23 cellular contexts compared by ENCODE assay signal in the genomic region with DNA sequence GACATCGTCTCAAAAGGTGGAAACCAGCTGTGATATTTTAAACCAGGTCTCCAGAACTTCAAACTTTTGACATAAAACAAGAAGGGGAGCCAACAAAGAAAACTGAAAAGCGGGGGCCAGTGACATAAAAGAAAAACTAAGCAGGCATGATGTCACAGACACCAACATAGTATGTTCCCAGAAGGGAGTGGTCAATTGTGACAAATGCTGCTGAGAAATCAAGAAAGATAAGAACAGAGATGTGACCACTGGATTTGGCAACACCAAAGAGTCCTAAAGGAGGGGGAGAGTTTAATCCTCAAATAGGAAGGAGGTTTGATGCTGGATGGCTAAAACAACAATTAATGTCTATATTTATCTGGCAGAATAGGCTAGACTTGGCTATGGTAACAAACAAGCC. TPM values are rescaled to one million over a fixed set of nuclear protein-coding genes. Genes with fewer than 3 reads are reported as not detected.
DNase-seq lines count a peak whose midpoint lies in the region; ATAC-seq and TF ChIP-seq lines count a peak whose summit lies in the region.
"Had no signal": no experiment of that assay in that cellular context is flagged by ENCODE, and none has a peak within 500 bp of the region (broad histone marks: within the 10 kb centered on the region; RNA-seq: fewer than 3 reads in every experiment).

No MANE protein-coding gene starts in this region.

- ATAC-seq in natural killer cell treated with Interleukin-12 subunit alpha and Interleukin-12 subunit beta and Interleukin-15 and Interleukin-18, amount 100 ng/mL, for 72 hours: no peak
- ATAC-seq in natural killer cell (no peak), body of pancreas (no peak), GM21367 (IDR thresholded peaks at IDR 0.05; ENCODE audit: unreplicated experiment) (no peak)
- ATAC-seq: GM12878, HCT116 had no signal

- DNase-seq in natural killer cell treated with Interleukin-12 subunit alpha and Interleukin-12 subunit beta and Interleukin-15 and Interleukin-18, amount 100 ng/mL, for 72 hours (ENCODE audit: low spot score): no peak
- no peak for DNase-seq in natural killer cell
- peak; percentile 62 for DNase-seq in MV-4-11 (lab: John Stamatoyannopoulos, UW)
- no peak for DNase-seq in activated T-helper 2 cell treated with anti-CD3 and anti-CD28 coated beads, Interferon-gamma antibody, Interleukin-2, Interleukin-4, amounts not matched to agents 10 μg/mL and 5 μg/mL and 100 μg/mL, durations not matched to agents 14 hours and 24 hours and 36 hours (ENCODE audit: low spot score)
- DNase-seq in neural crest cell (ENCODE audit: low read depth, low spot score): no peak
- no peak for DNase-seq in body of pancreas
- DNase-seq in ureter (ENCODE audit: low spot score): no peak
- DNase-seq: CD4-positive, alpha-beta memory T cell; COR-L47; KBM-7; NCI-H1092 treated with DMSO at 0.1 percent for 48 hours; NCI-H1436; NCI-H187; NCI-H2081 treated with DMSO at 0.1 percent for 48 hours; NCI-H2171 treated with DMSO at 0.1 percent for 48 hours; NCI-H524; NCI-H774; Peyer's patch; SHP77 treated with DMSO at 0.1 percent for 48 hours; T-helper 1 cell had no signal

- peaks cover 9% of the 10 kb centered on the region for H3K36me3 Mint-ChIP-seq in natural killer cell treated with Interleukin-12 subunit alpha and Interleukin-12 subunit beta and Interleukin-15 and Interleukin-18, amount 100 ng/mL, for 72 hours
- no peaks in the 10 kb centered on the region for H3K36me3 Mint-ChIP-seq in natural killer cell
- peaks cover 14% of the 10 kb centered on the region for H3K36me3 Mint-ChIP-seq in activated T-helper 2 cell treated with anti-CD3 and anti-CD28 coated beads, Interferon-gamma antibody, Interleukin-2, Interleukin-4, amounts not matched to agents 10 μg/mL and 5 μg/mL and 100 μg/mL, durations not matched to agents 14 hours and 24 hours and 36 hours (ENCODE audit: low read depth)
- H3K36me3 Mint-ChIP-seq in neural crest cell (ENCODE audit: low read depth): no peaks in the 10 kb centered on the region

- no peaks in the 10 kb centered on the region for H3K36me3 ChIP-seq in body of pancreas (replicated peaks in 1 of 2; ENCODE audit: insufficient read depth in 1 of 2, low read depth in 2 of 2)
- H3K36me3 ChIP-seq: Peyer's patch had no signal

- H3K4me1 Mint-ChIP-seq in natural killer cell treated with Interleukin-12 subunit alpha and Interleukin-12 subunit beta and Interleukin-15 and Interleukin-18, amount 100 ng/mL, for 72 hours (ENCODE audit: low read depth in 2 of 2): peaks cover 35 to 42% of the 10 kb centered on the region in 2 donors
- H3K4me1 Mint-ChIP-seq in natural killer cell (peaks cover 20 to 23% of the 10 kb centered on the region in 2 donors), neural crest cell (peaks cover 21% of the 10 kb centered on the region)
- H3K4me1 Mint-ChIP-seq in activated T-helper 2 cell treated with anti-CD3 and anti-CD28 coated beads, Interferon-gamma antibody, Interleukin-2, Interleukin-4, amounts not matched to agents 10 μg/mL and 5 μg/mL and 100 μg/mL, durations not matched to agents 14 hours and 24 hours and 36 hours (ENCODE audit: low read depth): peaks cover 49% of the 10 kb centered on the region

- no peak for TF ChIP-seq POLR2A in body of pancreas (IDR thresholded peaks at IDR 0.05)

- WGBS in body of pancreas, 2 donors: 86 to 95% methylated on average over 2 of the region's 2 CpGs

- TF ChIP-seq CTCF in natural killer cell (IDR thresholded peaks at IDR 0.05) (no peak), neural crest cell (conservative IDR thresholded peaks at IDR 0.05) (no peak), body of pancreas (IDR thresholded peaks at IDR 0.05) (no peak)

- H3K27me3 Mint-ChIP-seq in natural killer cell treated with Interleukin-12 subunit alpha and Interleukin-12 subunit beta and Interleukin-15 and Interleukin-18, amount 100 ng/mL, for 72 hours: peaks cover 13 to 17% of the 10 kb centered on the region in 2 donors
- H3K27me3 Mint-ChIP-seq in natural killer cell (ENCODE audit: low read depth in 2 of 2) (peaks cover 15 to 19% of the 10 kb centered on the region in 2 donors), neural crest cell (ENCODE audit: low read depth) (peaks cover 50% of the 10 kb centered on the region)
- H3K27me3 Mint-ChIP-seq in activated T-helper 2 cell treated with anti-CD3 and anti-CD28 coated beads, Interferon-gamma antibody, Interleukin-2, Interleukin-4, amounts not matched to agents 10 μg/mL and 5 μg/mL and 100 μg/mL, durations not matched to agents 14 hours and 24 hours and 36 hours (ENCODE audit: low read depth): peaks cover 4% of the 10 kb centered on the region

- peak overlapping the region; percentile 7 for H3K4me3 Mint-ChIP-seq in natural killer cell treated with Interleukin-12 subunit alpha and Interleukin-12 subunit beta and Interleukin-15 and Interleukin-18, amount 100 ng/mL, for 72 hours
- H3K4me3 Mint-ChIP-seq in natural killer cell (no peak overlapping the region), neural crest cell (peak overlapping the region; percentile 63)
- no peak overlapping the region for H3K4me3 Mint-ChIP-seq in activated T-helper 2 cell treated with anti-CD3 and anti-CD28 coated beads, Interferon-gamma antibody, Interleukin-2, Interleukin-4, amounts not matched to agents 10 μg/mL and 5 μg/mL and 100 μg/mL, durations not matched to agents 14 hours and 24 hours and 36 hours (ENCODE audit: low read depth)

- peaks cover 20% of the 10 kb centered on the region for H3K4me1 ChIP-seq in body of pancreas

- H3K27me3 ChIP-seq in body of pancreas: no peaks in the 10 kb centered on the region
- H3K27me3 ChIP-seq: Peyer's patch had no signal

- peak overlapping the region; percentile 3 to 54 for H3K27ac Mint-ChIP-seq in natural killer cell treated with Interleukin-12 subunit alpha and Interleukin-12 subunit beta and Interleukin-15 and Interleukin-18, amount 100 ng/mL, for 72 hours
- H3K27ac Mint-ChIP-seq in natural killer cell (no peak overlapping the region), neural crest cell (ENCODE audit: unreplicated experiment) (no peak overlapping the region)
- peak overlapping the region; percentile 6 for H3K27ac Mint-ChIP-seq in activated T-helper 2 cell treated with anti-CD3 and anti-CD28 coated beads, Interferon-gamma antibody, Interleukin-2, Interleukin-4, amounts not matched to agents 10 μg/mL and 5 μg/mL and 100 μg/mL, durations not matched to agents 14 hours and 24 hours and 36 hours

- H3K4me3 ChIP-seq in body of pancreas: no peak overlapping the region
- H3K4me3 ChIP-seq: GM12878, Peyer's patch had no signal

- H3K27ac ChIP-seq in body of pancreas: no peak overlapping the region
- H3K27ac ChIP-seq: Peyer's patch had no signal

- H3K9me3 Mint-ChIP-seq in natural killer cell treated with Interleukin-12 subunit alpha and Interleukin-12 subunit beta and Interleukin-15 and Interleukin-18, amount 100 ng/mL, for 72 hours: peaks cover 3% of the 10 kb centered on the region
- H3K9me3 Mint-ChIP-seq in natural killer cell: no peaks in the 10 kb centered on the region
- H3K9me3 Mint-ChIP-seq in activated T-helper 2 cell treated with anti-CD3 and anti-CD28 coated beads, Interferon-gamma antibody, Interleukin-2, Interleukin-4, amounts not matched to agents 10 μg/mL and 5 μg/mL and 100 μg/mL, durations not matched to agents 14 hours and 24 hours and 36 hours: no peaks in the 10 kb centered on the region
- H3K9me3 Mint-ChIP-seq in neural crest cell: no peaks in the 10 kb centered on the region

- H3K9me3 ChIP-seq in body of pancreas: no peaks in the 10 kb centered on the region
- H3K9me3 ChIP-seq: Peyer's patch had no signal

- intact Hi-C loops in natural killer cell (cut with micrococcal nuclease) (no loop called here), body of pancreas (cut with DNase I) (no loop called here)
- intact Hi-C loops in activated T-helper 2 cell treated with anti-CD3 and anti-CD28 coated beads, Interferon-gamma antibody, Interleukin-2, Interleukin-4, amounts not matched to agents 10 μg/mL and 5 μg/mL and 100 μg/mL, durations not matched to agents 14 hours and 24 hours and 36 hours (cut with micrococcal nuclease): no loop called here

RNA-seq across cellular contexts. Expression of gene RNF19B, which starts 2.3 kb away (rescaled TPM):
- total RNA-seq in natural killer cell treated with Interleukin-12 subunit alpha and Interleukin-12 subunit beta and Interleukin-15 and Interleukin-18, amount 100 ng/mL, for 72 hours: 100 to 1,000 TPM in 1 of 2 donors, 10 to 100 TPM in 1; 92.0 to 246 TPM
- total RNA-seq in natural killer cell (100 to 1,000 TPM in 1 of 3 donors, 10 to 100 TPM in 2; 44.2 to 110 (median 54.3) TPM), neural crest cell (14.9 and 16.0 TPM in 2 replicates), body of pancreas (10 to 100 TPM in 1 of 2 donors, 1 to 10 TPM in 1; 7.5 to 19.8 TPM), ureter (29.6 TPM)
- total RNA-seq in activated T-helper 2 cell treated with anti-CD3 and anti-CD28 coated beads, Interferon-gamma antibody, Interleukin-2, Interleukin-4, amounts not matched to agents 10 μg/mL and 5 μg/mL and 100 μg/mL, durations not matched to agents 14 hours and 24 hours and 36 hours: 50.4 and 52.5 TPM in 2 replicates

Comparison
In these comparisons a context has a peak if more than half of its experiments do, and no peak if none do; other contexts are left out.
1. H3K27ac Mint-ChIP-seq: peak in natural killer cell treated with Interleukin-12 subunit alpha and Interleukin-12 subunit beta and Interleukin-15 and Interleukin-18, amount 100 ng/mL, for 72 hours (2 of 2) and activated T-helper 2 cell treated with anti-CD3 and anti-CD28 coated beads, Interferon-gamma antibody, Interleukin-2, Interleukin-4, amounts not matched to agents 10 μg/mL and 5 μg/mL and 100 μg/mL, durations not matched to agents 14 hours and 24 hours and 36 hours (single experiment); none in natural killer cell (0 of 2) and neural crest cell (single experiment).
2. H3K4me3 Mint-ChIP-seq: peak in natural killer cell treated with Interleukin-12 subunit alpha and Interleukin-12 subunit beta and Interleukin-15 and Interleukin-18, amount 100 ng/mL, for 72 hours (single experiment) and neural crest cell (single experiment); none in natural killer cell (single experiment) and activated T-helper 2 cell treated with anti-CD3 and anti-CD28 coated beads, Interferon-gamma antibody, Interleukin-2, Interleukin-4, amounts not matched to agents 10 μg/mL and 5 μg/mL and 100 μg/mL, durations not matched to agents 14 hours and 24 hours and 36 hours (single experiment).